5 cellular contexts compared by ENCODE assay signal in the genomic region with DNA sequence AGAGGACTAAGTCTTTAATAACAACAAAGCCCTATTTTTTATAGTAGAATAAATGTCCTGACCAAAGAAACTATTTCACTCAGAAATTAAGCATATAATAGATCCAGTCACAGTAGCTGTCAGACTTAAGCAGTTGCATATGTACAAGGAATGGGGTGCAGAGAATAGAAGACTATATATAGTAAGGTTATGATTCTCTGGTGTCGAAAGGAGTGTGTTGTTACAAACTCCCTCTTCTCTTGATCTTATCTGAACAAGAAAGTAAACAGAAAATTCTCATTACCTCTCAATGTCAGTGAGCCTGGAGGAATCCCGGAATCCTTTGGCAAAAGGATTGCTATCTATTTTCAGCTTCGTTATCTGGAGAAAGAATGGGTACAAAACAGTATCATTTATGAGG. TPM values are rescaled to one million over a fixed set of nuclear protein-coding genes. Genes with fewer than 3 reads are reported as not detected.
"Had no signal": no experiment of that assay in that cellular context is flagged by ENCODE, and none has a peak within 500 bp of the region (broad histone marks: within the 10 kb centered on the region; RNA-seq: fewer than 3 reads in every experiment).

No MANE protein-coding gene starts in this region.

RNA-seq across cellular contexts. Expression of a gene that starts 22.7 kb away (rescaled TPM):
- total RNA-seq: activated CD8-positive, alpha-beta memory T cell treated with anti-CD3 and anti-CD28 coated beads for 36 hours; activated CD8-positive, alpha-beta T cell treated with anti-CD3 and anti-CD28 coated beads for 36 hours; activated naive CD4-positive, alpha-beta T cell treated with anti-CD3 and anti-CD28 coated beads for 36 hours; activated naive CD4-positive, alpha-beta T cell treated with anti-CD3 and anti-CD28 coated beads, Interleukin-2, amount 50 U/mL, for 72 hours; ascending aorta had no signal
